38 cellular contexts compared by ENCODE assay signal in genomic region chr1:204773246-204773645, GRCh38.
"Had no signal": no experiment of that assay in that cellular context is flagged by ENCODE, and none has a peak within 500 bp of the region (broad histone marks: within the 10 kb centered on the region; RNA-seq: fewer than 3 reads in every experiment).

No MANE protein-coding gene starts in this region.

- H3K4me3 Mint-ChIP-seq: activated naive CD4-positive, alpha-beta T cell treated with anti-CD3 and anti-CD28 coated beads for 36 hours; activated naive CD4-positive, alpha-beta T cell treated with anti-CD3 and anti-CD28 coated beads, Interleukin-2, amount 10 ng/mL, durations not matched to agents 7 days and 5 days; activated naive CD4-positive, alpha-beta T cell treated with anti-CD3 and anti-CD28 coated beads, Interleukin-2, amount 50 U/mL, for 24 hours; activated naive CD8-positive, alpha-beta T cell; activated naive CD8-positive, alpha-beta T cell treated with anti-CD3 and anti-CD28 coated beads for 36 hours; activated naive CD8-positive, alpha-beta T cell treated with anti-CD3 and anti-CD28 coated beads, Interleukin-2, amount 10 ng/mL, durations not matched to agents 7 days and 5 days; activated naive CD8-positive, alpha-beta T cell treated with anti-CD3 and anti-CD28 coated beads, Interleukin-2, amount 50 U/mL, for 24 hours; activated T-cell treated with anti-CD3 and anti-CD28 coated beads, Interleukin-2, amount 50 U/mL, for 4 hours; activated T-cell treated with anti-CD3 and anti-CD28 coated beads, Interleukin-2, amount 50 U/mL, for 72 hours; activated T-helper 1 cell treated with anti-CD3 and anti-CD28 coated beads, Interleukin-12 subunit alpha, Interleukin-12 subunit beta, Interleukin-2, Interleukin-4 antibody, amounts not matched to agents 30 ng/mL and 10 ng/mL and 1 ng/mL, durations not matched to agents 14 hours and 24 hours and 36 hours; activated T-helper 17 cell treated with anti-CD3 and anti-CD28 coated beads, Interleukin-2, amount 50 U/mL, for 72 hours; brain; central memory CD8-positive, alpha-beta T cell had no signal

- H3K27ac ChIP-seq: adrenal gland, ascending aorta, body of pancreas, brain microvascular endothelial cell, breast epithelium, cardiac muscle cell had no signal

- H3K9me3 Mint-ChIP-seq: activated naive CD4-positive, alpha-beta T cell treated with anti-CD3 and anti-CD28 coated beads for 36 hours; activated naive CD4-positive, alpha-beta T cell treated with anti-CD3 and anti-CD28 coated beads, Interleukin-2, amount 10 ng/mL, durations not matched to agents 7 days and 5 days; activated naive CD4-positive, alpha-beta T cell treated with anti-CD3 and anti-CD28 coated beads, Interleukin-2, amount 50 U/mL, for 24 hours; activated naive CD4-positive, alpha-beta T cell treated with anti-CD3 and anti-CD28 coated beads, Interleukin-2, amount 50 U/mL, for 72 hours; activated naive CD8-positive, alpha-beta T cell treated with anti-CD3 and anti-CD28 coated beads for 36 hours; activated naive CD8-positive, alpha-beta T cell treated with anti-CD3 and anti-CD28 coated beads, Interleukin-2, amount 10 ng/mL, durations not matched to agents 7 days and 5 days; activated naive CD8-positive, alpha-beta T cell treated with anti-CD3 and anti-CD28 coated beads, Interleukin-2, amount 50 U/mL, for 24 hours; activated T-cell treated with anti-CD3 and anti-CD28 coated beads, Interleukin-2, amount 50 U/mL, for 4 hours; activated T-cell treated with anti-CD3 and anti-CD28 coated beads, Interleukin-2, amount 50 U/mL, for 72 hours; activated T-helper 1 cell treated with anti-CD3 and anti-CD28 coated beads, Interleukin-12 subunit alpha, Interleukin-12 subunit beta, Interleukin-2, Interleukin-4 antibody, amounts not matched to agents 30 ng/mL and 10 ng/mL and 1 ng/mL, durations not matched to agents 14 hours and 24 hours and 36 hours; activated T-helper 17 cell treated with anti-CD3 and anti-CD28 coated beads, Interleukin-2, amount 50 U/mL, for 72 hours; activated T-helper 2 cell treated with anti-CD3 and anti-CD28 coated beads, Interferon-gamma antibody, Interleukin-2, Interleukin-4, amounts not matched to agents 10 μg/mL and 5 μg/mL and 100 μg/mL, durations not matched to agents 14 hours and 24 hours and 36 hours; brain; central memory CD8-positive, alpha-beta T cell had no signal

- H3K36me3 ChIP-seq: adrenal gland, ascending aorta, brain microvascular endothelial cell, breast epithelium, cardiac muscle cell had no signal

- ATAC-seq: activated naive CD4-positive, alpha-beta T cell treated with anti-CD3 and anti-CD28 coated beads, Interleukin-2, amount 50 U/mL, for 72 hours; activated naive CD8-positive, alpha-beta T cell treated with anti-CD3 and anti-CD28 coated beads, Interleukin-2, amount 50 U/mL, for 24 hours; activated T-cell treated with anti-CD3 and anti-CD28 coated beads, Interleukin-2, amount 50 U/mL, for 4 hours; activated T-cell treated with anti-CD3 and anti-CD28 coated beads, Interleukin-2, amount 50 U/mL, for 72 hours; activated T-helper 17 cell treated with anti-CD3 and anti-CD28 coated beads, Interleukin-2, amount 50 U/mL, for 72 hours; body of pancreas had no signal

- H3K27ac Mint-ChIP-seq: activated naive CD4-positive, alpha-beta T cell treated with anti-CD3 and anti-CD28 coated beads for 36 hours; activated naive CD4-positive, alpha-beta T cell treated with anti-CD3 and anti-CD28 coated beads, Interleukin-2, amount 10 ng/mL, durations not matched to agents 7 days and 5 days; activated naive CD4-positive, alpha-beta T cell treated with anti-CD3 and anti-CD28 coated beads, Interleukin-2, amount 50 U/mL, for 24 hours; activated naive CD4-positive, alpha-beta T cell treated with anti-CD3 and anti-CD28 coated beads, Interleukin-2, amount 50 U/mL, for 72 hours; activated naive CD8-positive, alpha-beta T cell; activated naive CD8-positive, alpha-beta T cell treated with anti-CD3 and anti-CD28 coated beads for 36 hours; activated naive CD8-positive, alpha-beta T cell treated with anti-CD3 and anti-CD28 coated beads, Interleukin-2, amount 10 ng/mL, durations not matched to agents 7 days and 5 days; activated naive CD8-positive, alpha-beta T cell treated with anti-CD3 and anti-CD28 coated beads, Interleukin-2, amount 50 U/mL, for 24 hours; activated T-cell treated with anti-CD3 and anti-CD28 coated beads, Interleukin-2, amount 50 U/mL, for 72 hours; activated T-helper 1 cell treated with anti-CD3 and anti-CD28 coated beads, Interleukin-12 subunit alpha, Interleukin-12 subunit beta, Interleukin-2, Interleukin-4 antibody, amounts not matched to agents 30 ng/mL and 10 ng/mL and 1 ng/mL, durations not matched to agents 14 hours and 24 hours and 36 hours; activated T-helper 17 cell treated with anti-CD3 and anti-CD28 coated beads, Interleukin-2, amount 50 U/mL, for 72 hours; activated T-helper 2 cell treated with anti-CD3 and anti-CD28 coated beads, Interferon-gamma antibody, Interleukin-2, Interleukin-4, amounts not matched to agents 10 μg/mL and 5 μg/mL and 100 μg/mL, durations not matched to agents 14 hours and 24 hours and 36 hours had no signal

- H3K4me1 ChIP-seq: adrenal gland, ascending aorta, body of pancreas, breast epithelium had no signal

- H3K27me3 ChIP-seq: adrenal gland, ascending aorta, brain microvascular endothelial cell, breast epithelium had no signal

- DNase-seq: activated effector memory CD4-positive, alpha-beta T cell treated with anti-CD3 and anti-CD28 coated beads, Interleukin-2, amount 50 U/mL, for 16 hours; activated effector memory CD4-positive, alpha-beta T cell treated with Interleukin-2 at 50 U/mL for 16 hours; activated gamma-delta T cell; activated gamma-delta T cell treated with Interleukin-2 at 50 U/mL for 16 hours; activated naive CD4-positive, alpha-beta T cell; activated naive CD4-positive, alpha-beta T cell treated with anti-CD3 and anti-CD28 coated beads for 36 hours; activated naive CD4-positive, alpha-beta T cell treated with anti-CD3 and anti-CD28 coated beads, Interleukin-2, amount 10 ng/mL, durations not matched to agents 7 days and 5 days; activated naive CD4-positive, alpha-beta T cell treated with anti-CD3 and anti-CD28 coated beads, Interleukin-2, amount 50 U/mL, for 16 hours; activated naive CD4-positive, alpha-beta T cell treated with Interleukin-2 at 50 U/mL for 16 hours; activated naive CD8-positive, alpha-beta T cell treated with anti-CD3 and anti-CD28 coated beads for 36 hours; activated naive CD8-positive, alpha-beta T cell treated with anti-CD3 and anti-CD28 coated beads, Interleukin-2, amount 10 ng/mL, durations not matched to agents 7 days and 5 days; activated naive CD8-positive, alpha-beta T cell treated with anti-CD3 and anti-CD28 coated beads, Interleukin-2, amount 50 U/mL, for 24 hours; activated T-cell treated with anti-CD3 and anti-CD28 coated beads for 4 hours; activated T-cell treated with anti-CD3 and anti-CD28 coated beads, Interleukin-2, amount 50 U/mL, for 1 hour; activated T-cell treated with anti-CD3 and anti-CD28 coated beads, Interleukin-2, amount 50 U/mL, for 4 hours; activated T-cell treated with anti-CD3 and anti-CD28 coated beads, Interleukin-2, amount 50 U/mL, for 48 hours; activated T-cell treated with anti-CD3 and anti-CD28 coated beads, Interleukin-2, amount 50 U/mL, for 72 hours; adrenal gland; amniotic stem cell; amygdala; anterior cingulate cortex; aorta; body of pancreas; brain microvascular endothelial cell; caudate nucleus; central memory CD4-positive, alpha-beta T cell; cerebellar nuclear complex had no signal

- H3K4me1 Mint-ChIP-seq: activated naive CD4-positive, alpha-beta T cell treated with anti-CD3 and anti-CD28 coated beads, Interleukin-2, amount 10 ng/mL, durations not matched to agents 7 days and 5 days; activated naive CD4-positive, alpha-beta T cell treated with anti-CD3 and anti-CD28 coated beads, Interleukin-2, amount 50 U/mL, for 24 hours; activated naive CD8-positive, alpha-beta T cell treated with anti-CD3 and anti-CD28 coated beads for 36 hours; activated naive CD8-positive, alpha-beta T cell treated with anti-CD3 and anti-CD28 coated beads, Interleukin-2, amount 10 ng/mL, durations not matched to agents 7 days and 5 days; activated naive CD8-positive, alpha-beta T cell treated with anti-CD3 and anti-CD28 coated beads, Interleukin-2, amount 50 U/mL, for 24 hours; activated T-helper 17 cell treated with anti-CD3 and anti-CD28 coated beads, Interleukin-2, amount 50 U/mL, for 72 hours; central memory CD8-positive, alpha-beta T cell had no signal

- H3K4me3 ChIP-seq: adrenal gland, ascending aorta, body of pancreas, breast epithelium, cardiac muscle cell had no signal

- H3K36me3 Mint-ChIP-seq: activated naive CD4-positive, alpha-beta T cell treated with anti-CD3 and anti-CD28 coated beads, Interleukin-2, amount 10 ng/mL, durations not matched to agents 7 days and 5 days; activated naive CD4-positive, alpha-beta T cell treated with anti-CD3 and anti-CD28 coated beads, Interleukin-2, amount 50 U/mL, for 24 hours; activated naive CD4-positive, alpha-beta T cell treated with anti-CD3 and anti-CD28 coated beads, Interleukin-2, amount 50 U/mL, for 72 hours; activated naive CD8-positive, alpha-beta T cell; activated naive CD8-positive, alpha-beta T cell treated with anti-CD3 and anti-CD28 coated beads for 36 hours; activated naive CD8-positive, alpha-beta T cell treated with anti-CD3 and anti-CD28 coated beads, Interleukin-2, amount 10 ng/mL, durations not matched to agents 7 days and 5 days; brain had no signal

- H3K9me3 ChIP-seq: adrenal gland, ascending aorta, body of pancreas, breast epithelium had no signal
